Comparison of ENCODE assay signal across 2 cellular contexts in the genomic region with DNA sequence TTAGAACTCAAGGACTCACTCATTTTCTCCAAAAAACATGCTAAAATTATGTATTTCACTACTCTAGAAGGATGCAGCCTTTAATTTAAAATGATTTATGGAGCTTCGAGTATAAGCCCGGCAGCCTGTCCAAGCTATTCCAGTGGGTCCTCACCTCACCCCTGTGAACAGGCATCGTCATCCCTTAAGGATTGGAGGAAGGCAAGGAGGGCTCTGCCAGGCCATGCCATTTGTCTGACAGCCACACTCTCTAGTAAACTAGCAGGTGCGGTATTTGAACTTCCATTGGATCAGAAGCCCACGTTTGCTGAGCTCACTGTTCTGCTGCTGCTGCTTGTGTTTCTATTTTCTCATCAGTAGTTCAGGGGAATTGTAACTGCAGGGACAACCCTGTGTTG.
A peak's percentile ranks its signal among the peaks of the same experiment; 100 is the strongest.
TF ChIP-seq lines count a peak whose summit lies in the region.

No MANE protein-coding gene starts in this region.

TF ChIP-seq in HepG2, 621 proteins besides CTCF, POLR2A, EP300 and RAD21:
- TF ChIP-seq ERF (CRISPR knock-in tag; IDR thresholded peaks at IDR 0.05): 0 out of 2 replicates have a peak, but pooled peaks have one; percentile 1
- TF ChIP-seq NFIC (IDR thresholded peaks at IDR 0.05; ENCODE audit: low read length): no peak
- TF ChIP-seq EED (CRISPR knock-in tag; IDR thresholded peaks at IDR 0.05): 0 out of 2 replicates have a peak, but pooled peaks have one; percentile 32
- TF ChIP-seq, protein P1, sequence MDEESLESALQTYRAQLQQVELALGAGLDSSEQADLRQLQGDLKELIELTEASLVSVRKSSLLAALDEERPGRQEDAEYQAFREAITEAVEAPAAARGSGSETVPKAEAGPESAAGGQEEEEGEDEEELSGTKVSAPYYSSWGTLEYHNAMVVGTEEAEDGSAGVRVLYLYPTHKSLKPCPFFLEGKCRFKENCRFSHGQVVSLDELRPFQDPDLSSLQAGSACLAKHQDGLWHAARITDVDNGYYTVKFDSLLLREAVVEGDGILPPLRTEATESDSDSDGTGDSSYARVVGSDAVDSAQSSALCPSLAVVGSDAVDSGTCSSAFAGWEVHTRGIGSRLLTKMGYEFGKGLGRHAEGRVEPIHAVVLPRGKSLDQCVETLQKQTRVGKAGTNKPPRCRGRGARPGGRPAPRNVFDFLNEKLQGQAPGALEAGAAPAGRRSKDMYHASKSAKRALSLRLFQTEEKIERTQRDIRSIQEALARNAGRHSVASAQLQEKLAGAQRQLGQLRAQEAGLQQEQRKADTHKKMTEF (CRISPR knock-in tag; IDR thresholded peaks at IDR 0.05): no peak
- TF ChIP-seq ZNF292 (CRISPR knock-in tag; IDR thresholded peaks at IDR 0.05; ENCODE audit: borderline replicate concordance, low read depth): 0 out of 2 replicates have a peak, but pooled peaks have one; percentile 12
- TF ChIP-seq, protein P2, sequence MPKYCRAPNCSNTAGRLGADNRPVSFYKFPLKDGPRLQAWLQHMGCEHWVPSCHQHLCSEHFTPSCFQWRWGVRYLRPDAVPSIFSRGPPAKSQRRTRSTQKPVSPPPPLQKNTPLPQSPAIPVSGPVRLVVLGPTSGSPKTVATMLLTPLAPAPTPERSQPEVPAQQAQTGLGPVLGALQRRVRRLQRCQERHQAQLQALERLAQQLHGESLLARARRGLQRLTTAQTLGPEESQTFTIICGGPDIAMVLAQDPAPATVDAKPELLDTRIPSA (CRISPR knock-in tag; IDR thresholded peaks at IDR 0.05; ENCODE audit: borderline replicate concordance): no peak
- TF ChIP-seq ZNF335 (CRISPR knock-in tag; IDR thresholded peaks at IDR 0.05): 0 out of 2 replicates have a peak, but pooled peaks have one; percentile 19
- 0 out of 2 replicates have a peak, but pooled peaks have one; percentile 12 for TF ChIP-seq ZNF501 (CRISPR knock-in tag; IDR thresholded peaks at IDR 0.05)
- 0 out of 2 replicates have a peak, but pooled peaks have one; percentile 33 for TF ChIP-seq ZBTB38 (CRISPR knock-in tag; IDR thresholded peaks at IDR 0.05)
- TF ChIP-seq, protein P3, sequence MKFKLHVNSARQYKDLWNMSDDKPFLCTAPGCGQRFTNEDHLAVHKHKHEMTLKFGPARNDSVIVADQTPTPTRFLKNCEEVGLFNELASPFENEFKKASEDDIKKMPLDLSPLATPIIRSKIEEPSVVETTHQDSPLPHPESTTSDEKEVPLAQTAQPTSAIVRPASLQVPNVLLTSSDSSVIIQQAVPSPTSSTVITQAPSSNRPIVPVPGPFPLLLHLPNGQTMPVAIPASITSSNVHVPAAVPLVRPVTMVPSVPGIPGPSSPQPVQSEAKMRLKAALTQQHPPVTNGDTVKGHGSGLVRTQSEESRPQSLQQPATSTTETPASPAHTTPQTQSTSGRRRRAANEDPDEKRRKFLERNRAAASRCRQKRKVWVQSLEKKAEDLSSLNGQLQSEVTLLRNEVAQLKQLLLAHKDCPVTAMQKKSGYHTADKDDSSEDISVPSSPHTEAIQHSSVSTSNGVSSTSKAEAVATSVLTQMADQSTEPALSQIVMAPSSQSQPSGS (CRISPR knock-in tag; IDR thresholded peaks at IDR 0.05): 0 out of 2 replicates have a peak, but pooled peaks have one; percentile 9
- TF ChIP-seq ZNF749 (CRISPR knock-in tag; IDR thresholded peaks at IDR 0.05; ENCODE audit: borderline replicate concordance): no peak
- no peak for TF ChIP-seq TAF15 (IDR thresholded peaks at IDR 0.05; ENCODE audit: low read depth, low read length, poor library complexity, severe bottlenecking)
- TF ChIP-seq, protein P4, sequence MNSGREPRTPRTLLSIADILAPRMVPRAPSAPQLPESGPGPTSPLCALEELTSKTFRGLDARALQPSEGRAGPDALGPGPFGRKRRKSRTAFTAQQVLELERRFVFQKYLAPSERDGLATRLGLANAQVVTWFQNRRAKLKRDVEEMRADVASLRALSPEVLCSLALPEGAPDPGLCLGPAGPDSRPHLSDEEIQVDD (CRISPR knock-in tag; IDR thresholded peaks at IDR 0.05; ENCODE audit: borderline replicate concordance): no peak
- TF ChIP-seq PHF8 (CRISPR knock-in tag; IDR thresholded peaks at IDR 0.05): no peak
- TF ChIP-seq, protein P5, sequence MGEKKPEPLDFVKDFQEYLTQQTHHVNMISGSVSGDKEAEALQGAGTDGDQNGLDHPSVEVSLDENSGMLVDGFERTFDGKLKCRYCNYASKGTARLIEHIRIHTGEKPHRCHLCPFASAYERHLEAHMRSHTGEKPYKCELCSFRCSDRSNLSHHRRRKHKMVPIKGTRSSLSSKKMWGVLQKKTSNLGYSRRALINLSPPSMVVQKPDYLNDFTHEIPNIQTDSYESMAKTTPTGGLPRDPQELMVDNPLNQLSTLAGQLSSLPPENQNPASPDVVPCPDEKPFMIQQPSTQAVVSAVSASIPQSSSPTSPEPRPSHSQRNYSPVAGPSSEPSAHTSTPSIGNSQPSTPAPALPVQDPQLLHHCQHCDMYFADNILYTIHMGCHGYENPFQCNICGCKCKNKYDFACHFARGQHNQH (CRISPR knock-in tag; IDR thresholded peaks at IDR 0.05): 0 out of 2 replicates have a peak, but pooled peaks have one; percentile 2

TF ChIP-seq in H1, 55 proteins besides CTCF, POLR2A, EP300 and RAD21:
- TF ChIP-seq SRF (IDR thresholded peaks at IDR 0.05; ENCODE audit: low read depth, low read length) (no peak), RNF2 (IDR thresholded peaks at IDR 0.05; ENCODE audit: borderline replicate concordance, low read depth, low read length, missing control alignments, poor library complexity, severe bottlenecking) (no peak), BCL11A (IDR thresholded peaks at IDR 0.05; ENCODE audit: low read depth in 2 of 2, low read length in 2 of 2) (no peak), SAP30 (IDR thresholded peaks at IDR 0.05; ENCODE audit: insufficient read depth, insufficient replicate concordance, low read length) (no peak), EGR1 (IDR thresholded peaks at IDR 0.05; ENCODE audit: borderline replicate concordance, low read depth, low read length) (no peak), TAF1 (IDR thresholded peaks at IDR 0.05; ENCODE audit: low read depth, low read length) (no peak), GTF2F1 (IDR thresholded peaks at IDR 0.05; ENCODE audit: borderline replicate concordance, low read depth, low read length) (no peak), CBX8 (IDR thresholded peaks at IDR 0.05; ENCODE audit: borderline replicate concordance, low read depth, low read length) (no peak), TEAD4 (IDR thresholded peaks at IDR 0.05; ENCODE audit: low read depth, low read length) (no peak), CBX5 (IDR thresholded peaks at IDR 0.05; ENCODE audit: low read depth, low read length) (no peak), KDM5A (IDR thresholded peaks at IDR 0.05; ENCODE audit: low read length) (no peak), HDAC2 (IDR thresholded peaks at IDR 0.05; ENCODE audit: borderline replicate concordance in 1 of 2, low read depth in 2 of 2, low read length in 2 of 2) (no peak), ASH2L (IDR thresholded peaks at IDR 0.05; ENCODE audit: low read length) (no peak), JUN (IDR thresholded peaks at IDR 0.05; ENCODE audit: low read depth, low read length) (no peak), NANOG (IDR thresholded peaks at IDR 0.05; ENCODE audit: insufficient read depth, low read depth, low read length, poor library complexity, severe bottlenecking) (no peak), RBBP5 (IDR thresholded peaks at IDR 0.05; ENCODE audit: borderline replicate concordance, low read depth, low read length) (no peak), SP1 (IDR thresholded peaks at IDR 0.05; ENCODE audit: low read depth, low read length) (no peak)
- TF ChIP-seq, protein P6, sequence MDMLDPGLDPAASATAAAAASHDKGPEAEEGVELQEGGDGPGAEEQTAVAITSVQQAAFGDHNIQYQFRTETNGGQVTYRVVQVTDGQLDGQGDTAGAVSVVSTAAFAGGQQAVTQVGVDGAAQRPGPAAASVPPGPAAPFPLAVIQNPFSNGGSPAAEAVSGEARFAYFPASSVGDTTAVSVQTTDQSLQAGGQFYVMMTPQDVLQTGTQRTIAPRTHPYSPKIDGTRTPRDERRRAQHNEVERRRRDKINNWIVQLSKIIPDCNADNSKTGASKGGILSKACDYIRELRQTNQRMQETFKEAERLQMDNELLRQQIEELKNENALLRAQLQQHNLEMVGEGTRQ (IDR thresholded peaks at IDR 0.05; ENCODE audit: low read length): no peak
